In the genomic region with DNA sequence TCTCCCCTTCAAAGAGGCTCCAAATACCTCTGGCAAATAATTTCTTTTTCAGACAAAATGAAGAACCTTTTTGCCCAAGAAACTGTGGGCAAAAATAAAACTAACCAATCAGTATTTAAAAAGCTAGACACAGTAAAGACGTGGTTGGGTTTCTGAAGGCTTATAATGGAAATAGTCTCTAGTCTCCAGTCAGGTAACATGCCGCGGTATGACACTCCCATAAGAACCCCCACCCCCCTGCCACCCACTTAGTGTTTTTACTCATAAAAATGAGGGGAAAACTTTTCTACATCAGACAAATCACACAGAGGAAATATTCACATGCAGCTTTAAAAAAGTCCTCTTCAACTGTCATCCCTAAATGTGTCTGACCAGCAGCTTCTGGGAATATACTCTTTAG, we compare ENCODE assay signal across 10 cellular contexts.
DNase-seq lines count a peak whose midpoint lies in the region; ATAC-seq and TF ChIP-seq lines count a peak whose summit lies in the region.
"Had no signal": no experiment of that assay in that cellular context is flagged by ENCODE, and none has a peak within 500 bp of the region (broad histone marks: within the 10 kb centered on the region; RNA-seq: fewer than 3 reads in every experiment).

No MANE protein-coding gene starts in this region.

- H3K36me3 Mint-ChIP-seq in activated T-cell treated with anti-CD3 and anti-CD28 coated beads, Interleukin-2, amount 50 U/mL, for 24 hours (ENCODE audit: low read depth) = peaks cover 60% of the 10 kb centered on the region

- peak overlapping the region; percentile 44 for H3K4me3 Mint-ChIP-seq in activated T-cell treated with anti-CD3 and anti-CD28 coated beads, Interleukin-2, amount 50 U/mL, for 24 hours

- no peaks in the 10 kb centered on the region for H3K9me3 Mint-ChIP-seq in activated T-cell treated with anti-CD3 and anti-CD28 coated beads, Interleukin-2, amount 50 U/mL, for 24 hours

- H3K27me3 ChIP-seq in OCI-LY1 (ENCODE audit: insufficient read depth, low read length) = no peaks in the 10 kb centered on the region
- H3K27me3 ChIP-seq in lower lobe of right lung (ENCODE audit: low read depth) = no peaks in the 10 kb centered on the region

- H3F3A ChIP-seq in OCI-LY1 (ENCODE audit: insufficient read depth, low read length) = peaks cover 3% of the 10 kb centered on the region

- H3K4me2 ChIP-seq in OCI-LY1 (ENCODE audit: low read length) = no peak overlapping the region

- H3K27me3 Mint-ChIP-seq in activated T-cell treated with anti-CD3 and anti-CD28 coated beads, Interleukin-2, amount 50 U/mL, for 24 hours = no peaks in the 10 kb centered on the region

- H3K4me1 Mint-ChIP-seq in activated T-cell treated with anti-CD3 and anti-CD28 coated beads, Interleukin-2, amount 50 U/mL, for 24 hours (ENCODE audit: low read depth) = peaks cover 74% of the 10 kb centered on the region

- H3K27ac Mint-ChIP-seq in activated T-cell treated with anti-CD3 and anti-CD28 coated beads, Interleukin-2, amount 50 U/mL, for 24 hours = peak overlapping the region; percentile 89

- H3K9me3 ChIP-seq in OCI-LY1 (ENCODE audit: low read length) (no peaks in the 10 kb centered on the region), lower lobe of right lung (no peaks in the 10 kb centered on the region)

- H2AFZ ChIP-seq in OCI-LY1 (ENCODE audit: low read length) = no peak overlapping the region

- H3K27ac ChIP-seq in OCI-LY1 (ENCODE audit: low read depth, low read length, poor library complexity, severe bottlenecking) (peak overlapping the region; percentile 98), lower lobe of right lung (peak overlapping the region; percentile 83)

- DNase-seq in activated T-cell treated with anti-CD3 and anti-CD28 coated beads, Interleukin-2, amount 50 U/mL, for 24 hours = no peak
- DNase-seq in lower lobe of right lung (no peak), NCI-H1417 treated with DMSO at 0.1 percent for 48 hours (lab: John Stamatoyannopoulos, UW) (no peak), DMS 273 (lab: John Stamatoyannopoulos, UW; ENCODE audit: unreplicated experiment) (no peak), cerebellum (ENCODE audit: low spot score) (no peak), SIG-M5 (lab: John Stamatoyannopoulos, UW) (no peak)
- peak; percentile 59 for DNase-seq in stimulated activated CD8-positive, alpha-beta memory T cell treated with anti-CD3 and anti-CD28 coated beads, Interleukin-4, amount 100 ng/mL, for 48 hours
- DNase-seq: DND-41, NCI-H2029 had no signal

- H3K4me3 ChIP-seq in OCI-LY1 (ENCODE audit: low read depth, low read length, poor library complexity, severe bottlenecking) (no peak overlapping the region), lower lobe of right lung (no peak overlapping the region)

- H4K20me1 ChIP-seq in OCI-LY1 (ENCODE audit: insufficient read depth, low read length) = no peaks in the 10 kb centered on the region

- TF ChIP-seq CTCF in OCI-LY1 (IDR thresholded peaks at IDR 0.05; ENCODE audit: low read length) (no peak), lower lobe of right lung (IDR thresholded peaks at IDR 0.05) (no peak)

- no peak for ATAC-seq in lower lobe of right lung

- H3K9me2 ChIP-seq in OCI-LY1 (ENCODE audit: low read depth, low read length) = no peaks in the 10 kb centered on the region

- H3K4me1 ChIP-seq in OCI-LY1 (ENCODE audit: insufficient read depth, low read length, severe bottlenecking) = peaks cover 83% of the 10 kb centered on the region
- H3K4me1 ChIP-seq in lower lobe of right lung = peaks cover 53% of the 10 kb centered on the region

- no peak overlapping the region; the same call in 1 of the 2 replicates for H3K9ac ChIP-seq in OCI-LY1 (ENCODE audit: low read length)

- peaks cover 51% of the 10 kb centered on the region; the same call in 1 of the 2 replicates for H3K36me3 ChIP-seq in OCI-LY1 (ENCODE audit: insufficient read depth, low read length)
- peaks cover 22% of the 10 kb centered on the region for H3K36me3 ChIP-seq in lower lobe of right lung

- intact Hi-C loops in lower lobe of right lung (cut with DNase I) = no loop called here

- H3K79me2 ChIP-seq in OCI-LY1 (ENCODE audit: insufficient read depth, low read length) = no peaks in the 10 kb centered on the region
